Comparison of ENCODE assay signal across 13 cellular contexts in genomic region chr5:94620257-94620656, GRCh38. TPM values are rescaled to one million over a fixed set of nuclear protein-coding genes. Genes with fewer than 3 reads are reported as not detected.
DNase-seq lines count a peak whose midpoint lies in the region; ATAC-seq and TF ChIP-seq lines count a peak whose summit lies in the region.
"Had no signal": no experiment of that assay in that cellular context is flagged by ENCODE, and none has a peak within 500 bp of the region (broad histone marks: within the 10 kb centered on the region; RNA-seq: fewer than 3 reads in every experiment).

No MANE protein-coding gene starts in this region.

- no peak overlapping the region for H2AFZ ChIP-seq in fibroblast of lung (ENCODE audit: low read length)

- H4K20me1 ChIP-seq in BLaER1 (peaks cover 10% of the 10 kb centered on the region; the same call in 1 of the 2 replicates), fibroblast of lung (ENCODE audit: control insufficient read depth, extremely low read depth, insufficient read depth, low read length) (no peaks in the 10 kb centered on the region)

- intact Hi-C loops in Caco-2 (cut with micrococcal nuclease; ENCODE audit: unreplicated experiment) (no loop called here), esophagus squamous epithelium (cut with DNase I) (no loop called here)

- ATAC-seq in T-helper 17 cell: no peak
- ATAC-seq in GM19452 (IDR thresholded peaks at IDR 0.05; ENCODE audit: unreplicated experiment): no peak

- H3K4me2 ChIP-seq in BLaER1 (peak overlapping the region; percentile 83), fibroblast of lung (ENCODE audit: extremely low read depth, insufficient read depth, low read length) (peak overlapping the region; percentile 69)

- CTCF ChIA-PET in Caco-2 (lab: Charles Lee): no interaction called here

- H3K9me3 ChIP-seq in BLaER1: no peaks in the 10 kb centered on the region
- H3K9me3 ChIP-seq in Caco-2: no peaks in the 10 kb centered on the region
- H3K9me3 ChIP-seq in T-helper 17 cell (ENCODE audit: control insufficient read depth, low read length, poor library complexity, severe bottlenecking): no peaks in the 10 kb centered on the region
- no peaks in the 10 kb centered on the region for H3K9me3 ChIP-seq in fibroblast of lung (ENCODE audit: control insufficient read depth, insufficient read depth, low read depth, low read length)
- no peaks in the 10 kb centered on the region for H3K9me3 ChIP-seq in esophagus squamous epithelium
- H3K9me3 ChIP-seq: right atrium auricular region had no signal

- H3K36me3 Mint-ChIP-seq in Caco-2 (ENCODE audit: insufficient read depth, unreplicated experiment) (no peaks in the 10 kb centered on the region), T-helper 17 cell (ENCODE audit: low read depth) (no peaks in the 10 kb centered on the region)
- H3K36me3 Mint-ChIP-seq: CD14-positive monocyte had no signal

- no peaks in the 10 kb centered on the region for H3K9me3 Mint-ChIP-seq in Caco-2 (ENCODE audit: unreplicated experiment)
- H3K9me3 Mint-ChIP-seq: CD14-positive monocyte had no signal

- peak overlapping the region; percentile 82 for H3K4me3 Mint-ChIP-seq in Caco-2 (ENCODE audit: unreplicated experiment)
- H3K4me3 Mint-ChIP-seq in T-helper 17 cell: peak overlapping the region; percentile 97

- H3K9ac ChIP-seq in BLaER1 (no peak overlapping the region), fibroblast of lung (ENCODE audit: insufficient read depth, low read length) (no peak overlapping the region)

- H3K4me1 ChIP-seq in BLaER1 (peaks cover 58% of the 10 kb centered on the region), Caco-2 (peaks cover 10% of the 10 kb centered on the region; the same call in 1 of the 2 replicates), fibroblast of lung (ENCODE audit: control insufficient read depth, extremely low read depth, insufficient read depth, low read length) (no peaks in the 10 kb centered on the region), esophagus squamous epithelium (peaks cover 0 to 32% (median 12%) of the 10 kb centered on the region in 3 donors)

- no peak for TF ChIP-seq CTCF in Caco-2 (IDR thresholded peaks at IDR 0.05; ENCODE audit: insufficient read depth in 1 of 2, low read depth in 1 of 2, low read length in 1 of 2, severe bottlenecking in 1 of 2, unreplicated experiment in 1 of 2)
- TF ChIP-seq CTCF in fibroblast of lung (conservative IDR thresholded peaks at IDR 0.05 in 1 of 2, IDR thresholded peaks at IDR 0.05 in 1 of 2; ENCODE audit: low read depth in 1 of 2, low read length in 2 of 2): no peak
- no peak for TF ChIP-seq CTCF in esophagus squamous epithelium (IDR thresholded peaks at IDR 0.05)

- H3K36me3 ChIP-seq in BLaER1 (no peaks in the 10 kb centered on the region), Caco-2 (ENCODE audit: control insufficient read depth, insufficient read depth, low read length) (no peaks in the 10 kb centered on the region), fibroblast of lung (ENCODE audit: control insufficient read depth, insufficient read depth, low read length) (no peaks in the 10 kb centered on the region), esophagus squamous epithelium (no peaks in the 10 kb centered on the region)
- H3K36me3 ChIP-seq: right atrium auricular region had no signal

- POLR2A ChIA-PET in Caco-2 (lab: Charles Lee): no interaction called here

- peaks cover 28% of the 10 kb centered on the region for H3K79me2 ChIP-seq in fibroblast of lung (ENCODE audit: control insufficient read depth, insufficient read depth, low read length)

- H3K27ac ChIP-seq in BLaER1 (no peak overlapping the region), fibroblast of lung (ENCODE audit: insufficient read depth, low read length) (no peak overlapping the region), esophagus squamous epithelium (no peak overlapping the region)
- H3K27ac ChIP-seq: right atrium auricular region had no signal

- H3K4me3 ChIP-seq in BLaER1 (0 out of 2 replicates have a peak overlapping the region, but pooled peaks have one; percentile 82), Caco-2 (ENCODE audit: low read depth, low read length) (no peak overlapping the region), fibroblast of lung (replicated peaks in 1 of 4; ENCODE audit: control extremely low read depth in 1 of 4, insufficient read depth in 1 of 4, low read depth in 3 of 4, low read length in 4 of 4) (no peak overlapping the region), esophagus squamous epithelium (no peak overlapping the region)

- DNase-seq in Caco-2: no peak
- no peak for DNase-seq in T-helper 17 cell
- no peak for DNase-seq in fibroblast of lung (ENCODE audit: low read depth in 2 of 2)
- DNase-seq in KG1 (lab: John Stamatoyannopoulos, UW): no peak
- DNase-seq in esophagus squamous epithelium (lab: John Stamatoyannopoulos, UW): no peak
- DNase-seq: activated CD4-positive, alpha-beta T cell treated with anti-CD3 and anti-CD28 coated beads, Interleukin-2, amount 50 U/mL, for 4 hours; head of caudate nucleus; NCI-H146; stimulated activated CD4-positive, alpha-beta T cell treated with anti-CD3 and anti-CD28 coated beads, Interleukin-4, amount 100 ng/mL, for 1 hour had no signal

- 88 to 90% methylated on average over 5 of the region's 5 CpGs for WGBS in esophagus squamous epithelium, 2 donors

- H3K4me1 Mint-ChIP-seq in Caco-2 (ENCODE audit: low read depth, unreplicated experiment) (no peaks in the 10 kb centered on the region), T-helper 17 cell (peaks cover 25% of the 10 kb centered on the region)

- no peaks in the 10 kb centered on the region for H3K27me3 ChIP-seq in BLaER1
- no peaks in the 10 kb centered on the region for H3K27me3 ChIP-seq in Caco-2 (replicated peaks; ENCODE audit: control insufficient read depth, insufficient read depth, low read length)
- no peaks in the 10 kb centered on the region for H3K27me3 ChIP-seq in fibroblast of lung (ENCODE audit: control insufficient read depth, insufficient read depth, low read length)
- H3K27me3 ChIP-seq in esophagus squamous epithelium: no peaks in the 10 kb centered on the region
- H3K27me3 ChIP-seq: right atrium auricular region had no signal

- no TSS peak for BruUV-seq in Caco-2 (replicated peaks; lab: Mats Ljungman, UMichigan)

- H3K27ac Mint-ChIP-seq in Caco-2 (ENCODE audit: unreplicated experiment) (no peak overlapping the region), T-helper 17 cell (peak overlapping the region; percentile 89)
- H3K27ac Mint-ChIP-seq: CD14-positive monocyte had no signal

- H3K27me3 Mint-ChIP-seq in Caco-2 (ENCODE audit: insufficient read depth, unreplicated experiment): no peaks in the 10 kb centered on the region
- no peaks in the 10 kb centered on the region for H3K27me3 Mint-ChIP-seq in T-helper 17 cell

- no peak for TF ChIP-seq POLR2A in esophagus squamous epithelium (IDR thresholded peaks at IDR 0.05)

RNA-seq across cellular contexts. Expression of gene SLF1, which starts 1.8 kb away (rescaled TPM):
- 7.9 and 11.7 TPM in 2 replicates for total RNA-seq in Caco-2 (2022)
- total RNA-seq in T-helper 17 cell: 1 to 10 TPM; 8.1 to 8.2 TPM
- total RNA-seq in fibroblast of lung: 4.5 and 5.4 TPM in 2 replicates
- polyA plus RNA-seq in fibroblast of lung: 3.1 and 4.6 TPM in 2 replicates
- polyA plus RNA-seq in fibroblast of lung (2012): 2.3 and 3.4 TPM in 2 replicates
- 0.75 TPM in 1 of 2 replicates, not detected in the other for polyA minus RNA-seq in fibroblast of lung (ENCODE audit: low replicate concordance)
- 10 to 100 TPM in 1 of 4 donors, 1 to 10 TPM in 3; 2.9 to 14.5 (median 8.7) TPM for total RNA-seq in esophagus squamous epithelium

RNA-seq across cellular contexts. Expression of gene KIAA0825, which starts 1.9 kb away (rescaled TPM):
- total RNA-seq in Caco-2 (2022) (0.26 and 0.50 TPM in 2 replicates), T-helper 17 cell (1 to 10 TPM; 2.6 to 3.0 TPM), fibroblast of lung (3.1 and 3.6 TPM in 2 replicates), esophagus squamous epithelium (1 to 10 TPM; 1.8 to 3.4 (median 2.6) TPM)
- 0.97 and 1.7 TPM in 2 replicates for polyA plus RNA-seq in fibroblast of lung
- 0.73 and 1.3 TPM in 2 replicates for polyA plus RNA-seq in fibroblast of lung (2012)
- polyA minus RNA-seq in fibroblast of lung (ENCODE audit: low replicate concordance): not detected in 2 replicates
